Comparison of ENCODE assay signal across 8 cellular contexts in genomic region chr11:65439331-65440181, GRCh38. TPM values are rescaled to one million over a fixed set of nuclear protein-coding genes. Genes with fewer than 3 reads are reported as not detected.
DNase-seq lines count a peak whose midpoint lies in the region; ATAC-seq, FAIRE-seq and TF ChIP-seq lines count a peak whose summit lies in the region.

No MANE protein-coding gene starts in this region.

- H3K4me1 Mint-ChIP-seq in activated CD8-positive, alpha-beta memory T cell treated with anti-CD3 and anti-CD28 coated beads, Interleukin-2, amount 10 ng/mL, durations not matched to agents 7 days and 5 days = peaks cover 78% of the 10 kb centered on the region
- H3K4me1 Mint-ChIP-seq in stimulated activated naive B cell treated with anti-CD40 and anti-IgM and Interleukin-4, amounts not matched to agents 10 μg/mL and 1 μg/mL and 100 μg/mL, for 72 hours = peaks cover 70 to 96% of the 10 kb centered on the region in 2 donors

- DNase-seq in HT-29 (ENCODE audit: low spot score) (peak; percentile 33), foreskin melanocyte (peak; percentile 25), D721Med (ENCODE audit: insufficient read length, low spot score) (no peak), NCI-H2196 treated with DMSO at 0.1 percent for 48 hours (lab: John Stamatoyannopoulos, UW; ENCODE audit: unreplicated experiment) (no peak), NCI-H774 (lab: John Stamatoyannopoulos, UW) (no peak)
- peak; percentile 32 for DNase-seq in activated CD8-positive, alpha-beta memory T cell treated with anti-CD3 and anti-CD28 coated beads, Interleukin-2, amount 10 ng/mL, durations not matched to agents 7 days and 5 days
- DNase-seq in stimulated activated naive B cell treated with anti-CD40 and anti-IgM and Interleukin-4, amounts not matched to agents 10 μg/mL and 1 μg/mL and 100 μg/mL, for 72 hours = no peak

- CTCF ChIA-PET in activated CD8-positive, alpha-beta memory T cell treated with anti-CD3 and anti-CD28 coated beads, Interleukin-2, amount 10 ng/mL, durations not matched to agents 7 days and 5 days (lab: Charles Lee) = interaction anchor here (2.1 kb wide), 1 partner anchor 110 kb away, joined by 4 read pairs; no protein-coding TSS in a partner anchor

- peaks cover 58% of the 10 kb centered on the region for H3K36me3 Mint-ChIP-seq in activated CD8-positive, alpha-beta memory T cell treated with anti-CD3 and anti-CD28 coated beads, Interleukin-2, amount 10 ng/mL, durations not matched to agents 7 days and 5 days
- H3K36me3 Mint-ChIP-seq in stimulated activated naive B cell treated with anti-CD40 and anti-IgM and Interleukin-4, amounts not matched to agents 10 μg/mL and 1 μg/mL and 100 μg/mL, for 72 hours = peaks cover 51 to 76% of the 10 kb centered on the region in 2 donors

- H3K27ac Mint-ChIP-seq in activated CD8-positive, alpha-beta memory T cell treated with anti-CD3 and anti-CD28 coated beads, Interleukin-2, amount 10 ng/mL, durations not matched to agents 7 days and 5 days = peak overlapping the region; percentile 61
- peak overlapping the region; percentile 97 for H3K27ac Mint-ChIP-seq in stimulated activated naive B cell treated with anti-CD40 and anti-IgM and Interleukin-4, amounts not matched to agents 10 μg/mL and 1 μg/mL and 100 μg/mL, for 72 hours

- H3K27me3 Mint-ChIP-seq in activated CD8-positive, alpha-beta memory T cell treated with anti-CD3 and anti-CD28 coated beads, Interleukin-2, amount 10 ng/mL, durations not matched to agents 7 days and 5 days = no peaks in the 10 kb centered on the region
- no peaks in the 10 kb centered on the region for H3K27me3 Mint-ChIP-seq in stimulated activated naive B cell treated with anti-CD40 and anti-IgM and Interleukin-4, amounts not matched to agents 10 μg/mL and 1 μg/mL and 100 μg/mL, for 72 hours

- peak; percentile 18 for ATAC-seq in activated CD8-positive, alpha-beta memory T cell treated with anti-CD3 and anti-CD28 coated beads, Interleukin-2, amount 10 ng/mL, durations not matched to agents 7 days and 5 days
- ATAC-seq in stimulated activated naive B cell treated with anti-CD40 and anti-IgM and Interleukin-4, amounts not matched to agents 10 μg/mL and 1 μg/mL and 100 μg/mL, for 72 hours (replicated peaks) = peak in 1 of 2 donors; percentile 4
- no peak for ATAC-seq in HG03108 (IDR thresholded peaks at IDR 0.05; ENCODE audit: unreplicated experiment)

- TF ChIP-seq CTCF in D721Med (IDR thresholded peaks at IDR 0.05; ENCODE audit: insufficient read depth, missing control alignments) = no peak

- H3K9me3 Mint-ChIP-seq in activated CD8-positive, alpha-beta memory T cell treated with anti-CD3 and anti-CD28 coated beads, Interleukin-2, amount 10 ng/mL, durations not matched to agents 7 days and 5 days (ENCODE audit: low read depth) = no peaks in the 10 kb centered on the region
- peaks cover 3 to 4% of the 10 kb centered on the region in 2 donors for H3K9me3 Mint-ChIP-seq in stimulated activated naive B cell treated with anti-CD40 and anti-IgM and Interleukin-4, amounts not matched to agents 10 μg/mL and 1 μg/mL and 100 μg/mL, for 72 hours

- no peak for FAIRE-seq in D721Med (lab: Jason Lieb, UNC)

- H3K4me3 Mint-ChIP-seq in activated CD8-positive, alpha-beta memory T cell treated with anti-CD3 and anti-CD28 coated beads, Interleukin-2, amount 10 ng/mL, durations not matched to agents 7 days and 5 days = no peak overlapping the region
- H3K4me3 Mint-ChIP-seq in stimulated activated naive B cell treated with anti-CD40 and anti-IgM and Interleukin-4, amounts not matched to agents 10 μg/mL and 1 μg/mL and 100 μg/mL, for 72 hours = peak overlapping the region; percentile 32 to 51

RNA-seq across cellular contexts. Expression of gene NEAT1, which starts 17.0 kb away (rescaled TPM):
- 50.1 and 61.5 TPM in 2 replicates for total RNA-seq in HT-29 (2014; rRNA removed; shearing (Covaris generic))
- 100 to 1,000 TPM; 525 to 618 TPM for total RNA-seq in activated CD8-positive, alpha-beta memory T cell treated with anti-CD3 and anti-CD28 coated beads, Interleukin-2, amount 10 ng/mL, durations not matched to agents 7 days and 5 days

RNA-seq across cellular contexts. Expression of gene FRMD8, which starts 53.1 kb away (rescaled TPM):
- total RNA-seq in HT-29 (2014; rRNA removed; shearing (Covaris generic)) = 102 and 106 TPM in 2 replicates
- total RNA-seq in activated CD8-positive, alpha-beta memory T cell treated with anti-CD3 and anti-CD28 coated beads, Interleukin-2, amount 10 ng/mL, durations not matched to agents 7 days and 5 days = 10 to 100 TPM; 52.0 to 56.7 TPM

RNA-seq across cellular contexts. Expression of gene SLC25A45, which starts 57.1 kb away (rescaled TPM):
- total RNA-seq in HT-29 (2014; rRNA removed; shearing (Covaris generic)) = 5.8 and 8.8 TPM in 2 replicates
- total RNA-seq in activated CD8-positive, alpha-beta memory T cell treated with anti-CD3 and anti-CD28 coated beads, Interleukin-2, amount 10 ng/mL, durations not matched to agents 7 days and 5 days = 10 to 100 TPM; 19.4 to 25.1 TPM

RNA-seq across cellular contexts. Expression of gene MALAT1, which starts 59.3 kb away (rescaled TPM):
- total RNA-seq in HT-29 (2014; rRNA removed; shearing (Covaris generic)) = 1,827 and 2,040 TPM in 2 replicates
- 1,000 to 10,000 TPM; 4,026 to 5,234 TPM for total RNA-seq in activated CD8-positive, alpha-beta memory T cell treated with anti-CD3 and anti-CD28 coated beads, Interleukin-2, amount 10 ng/mL, durations not matched to agents 7 days and 5 days

Comparison
In these comparisons a context has a peak if more than half of its experiments do, and no peak if none do; other contexts are left out.
1. DNase-seq: peak in HT-29 (single experiment), activated CD8-positive, alpha-beta memory T cell treated with anti-CD3 and anti-CD28 coated beads, Interleukin-2, amount 10 ng/mL, durations not matched to agents 7 days and 5 days (single experiment) and foreskin melanocyte (single experiment); none in stimulated activated naive B cell treated with anti-CD40 and anti-IgM and Interleukin-4, amounts not matched to agents 10 μg/mL and 1 μg/mL and 100 μg/mL, for 72 hours (single experiment), D721Med (single experiment), NCI-H2196 treated with DMSO at 0.1 percent for 48 hours (single experiment) and NCI-H774 (single experiment).